Comparison of ENCODE assay signal across 1 cellular context in genomic region chr20:62305149-62305764, GRCh38.
A peak's percentile ranks its signal among the peaks of the same experiment; 100 is the strongest.
TF ChIP-seq lines count a peak whose summit lies in the region.

No MANE protein-coding gene starts in this region.

TF ChIP-seq in HEK293, 187 proteins besides CTCF, POLR2A, EP300 and RAD21 (continued from another document):
- TF ChIP-seq, protein P1, sequence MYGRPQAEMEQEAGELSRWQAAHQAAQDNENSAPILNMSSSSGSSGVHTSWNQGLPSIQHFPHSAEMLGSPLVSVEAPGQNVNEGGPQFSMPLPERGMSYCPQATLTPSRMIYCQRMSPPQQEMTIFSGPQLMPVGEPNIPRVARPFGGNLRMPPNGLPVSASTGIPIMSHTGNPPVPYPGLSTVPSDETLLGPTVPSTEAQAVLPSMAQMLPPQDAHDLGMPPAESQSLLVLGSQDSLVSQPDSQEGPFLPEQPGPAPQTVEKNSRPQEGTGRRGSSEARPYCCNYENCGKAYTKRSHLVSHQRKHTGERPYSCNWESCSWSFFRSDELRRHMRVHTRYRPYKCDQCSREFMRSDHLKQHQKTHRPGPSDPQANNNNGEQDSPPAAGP (tag by site-specific recombination; IDR thresholded peaks at IDR 0.05): no peak
- TF ChIP-seq EGR2 (tag by site-specific recombination; IDR thresholded peaks at IDR 0.05; ENCODE audit: low read depth): no peak
- no peak for TF ChIP-seq ZNF132 (tag by site-specific recombination; IDR thresholded peaks at IDR 0.05; ENCODE audit: borderline replicate concordance)
- TF ChIP-seq BCL11A (tag by site-specific recombination; IDR thresholded peaks at IDR 0.05; ENCODE audit: low read depth): no peak
- peak; percentile 32; the same call in 1 of the 2 replicates for TF ChIP-seq ZNF600 (tag by site-specific recombination; IDR thresholded peaks at IDR 0.05)
- TF ChIP-seq ZNF112 (tag by site-specific recombination; IDR thresholded peaks at IDR 0.05): no peak
- no peak for TF ChIP-seq ZEB2 (tag by site-specific recombination; IDR thresholded peaks at IDR 0.05)
- TF ChIP-seq ZNF549 (tag by site-specific recombination; IDR thresholded peaks at IDR 0.05): no peak
- TF ChIP-seq ZSCAN16 (tag by site-specific recombination; IDR thresholded peaks at IDR 0.05): no peak
- TF ChIP-seq ZFP41 (tag by site-specific recombination; IDR thresholded peaks at IDR 0.05; ENCODE audit: borderline replicate concordance): no peak
